In genomic region chr17:28700278-28700677, GRCh38 we compare ENCODE assay signal across 1 cellular context.
TF ChIP-seq lines count a peak whose summit lies in the region.

No MANE protein-coding gene starts in this region.

TF ChIP-seq in GM12878, 131 proteins besides CTCF, POLR2A, EP300 and RAD21:
- TF ChIP-seq KDM1A (IDR thresholded peaks at IDR 0.05; ENCODE audit: borderline replicate concordance) (no peak), CHD4 (IDR thresholded peaks at IDR 0.05) (no peak), ZNF217 (IDR thresholded peaks at IDR 0.05) (no peak), EZH2 (IDR thresholded peaks at IDR 0.05; ENCODE audit: borderline replicate concordance, control insufficient read depth, low read depth, low read length) (no peak), E2F4 (IDR thresholded peaks at IDR 0.05; ENCODE audit: low read depth, low read length) (no peak), ZSCAN29 (IDR thresholded peaks at IDR 0.05) (no peak)
